17 cellular contexts compared by ENCODE assay signal in genomic region chr2:21041943-21042707, GRCh38. TPM values are rescaled to one million over a fixed set of nuclear protein-coding genes. Genes with fewer than 3 reads are reported as not detected.
DNase-seq lines count a peak whose midpoint lies in the region; ATAC-seq and TF ChIP-seq lines count a peak whose summit lies in the region.
"Had no signal": no experiment of that assay in that cellular context is flagged by ENCODE, and none has a peak within 500 bp of the region (broad histone marks: within the 10 kb centered on the region; RNA-seq: fewer than 3 reads in every experiment).

No MANE protein-coding gene starts in this region.

- in situ Hi-C loops in G401 (cut with HindIII; ENCODE audit: low sequenced_read_pairs): no loop called here

- no peak for TF ChIP-seq CTCF in AG10803 (conservative IDR thresholded peaks at IDR 0.05; ENCODE audit: low read length)
- TF ChIP-seq CTCF in gastroesophageal sphincter (IDR thresholded peaks at IDR 0.05): no peak
- no peak for TF ChIP-seq CTCF in liver (IDR thresholded peaks at IDR 0.05; ENCODE audit: low read depth, low read length, missing input control)
- TF ChIP-seq CTCF in CD14-positive monocyte (IDR thresholded peaks at IDR 0.05): no peak
- no peak for TF ChIP-seq CTCF in endodermal cell (conservative IDR thresholded peaks at IDR 0.05)

- no peaks in the 10 kb centered on the region for H3K9me3 ChIP-seq in gastroesophageal sphincter
- no peaks in the 10 kb centered on the region for H3K9me3 ChIP-seq in liver (ENCODE audit: control insufficient read depth in 4 of 4, low read length in 3 of 4)
- H3K9me3 ChIP-seq in endodermal cell (ENCODE audit: control insufficient read depth, low read length): no peaks in the 10 kb centered on the region
- H3K9me3 ChIP-seq: A549; BLaER1 treated with 17β-estradiol and CSF1 and Interleukin-3, amounts not matched to agents 10 nM and 100 nM had no signal

- H3K4me1 Mint-ChIP-seq in CD14-positive monocyte: peaks cover 3% of the 10 kb centered on the region
- H3K4me1 Mint-ChIP-seq in endodermal cell: peaks cover 23% of the 10 kb centered on the region

- no peaks in the 10 kb centered on the region for H3K36me3 ChIP-seq in gastroesophageal sphincter
- H3K36me3 ChIP-seq in liver (ENCODE audit: control insufficient read depth in 4 of 4, insufficient read depth in 3 of 4, low read depth in 1 of 4, low read length in 3 of 4): peaks cover 1 to 30% (median 16%) of the 10 kb centered on the region in 4 donors
- H3K36me3 ChIP-seq in endodermal cell (ENCODE audit: control insufficient read depth, insufficient read depth, low read length): no peaks in the 10 kb centered on the region
- H3K36me3 ChIP-seq: BLaER1 treated with 17β-estradiol and CSF1 and Interleukin-3, amounts not matched to agents 10 nM and 100 nM; brain microvascular endothelial cell had no signal

- H3K4me3 ChIP-seq in AG10803 (ENCODE audit: low read length) (no peak overlapping the region), gastroesophageal sphincter (no peak overlapping the region), liver (ENCODE audit: low read depth in 1 of 3, low read length in 3 of 3) (peak overlapping the region; percentile 84 to 91 (median 86)), endodermal cell (ENCODE audit: low read length) (no peak overlapping the region)
- H3K4me3 ChIP-seq: A549; BLaER1 treated with 17β-estradiol and CSF1 and Interleukin-3, amounts not matched to agents 10 nM and 100 nM had no signal

- peaks cover 0 to 6% (median 0%) of the 10 kb centered on the region in 7 donors for H3K9me3 Mint-ChIP-seq in CD14-positive monocyte
- H3K9me3 Mint-ChIP-seq in endodermal cell: no peaks in the 10 kb centered on the region
- H3K9me3 Mint-ChIP-seq: activated CD4-positive, alpha-beta memory T cell treated with anti-CD3 and anti-CD28 coated beads, Interleukin-2, amount 10 ng/mL, durations not matched to agents 7 days and 5 days; activated naive CD8-positive, alpha-beta T cell treated with anti-CD3 and anti-CD28 coated beads, Interleukin-2, amount 50 U/mL, for 24 hours had no signal

- H3K27me3 ChIP-seq in gastroesophageal sphincter (peaks cover 9% of the 10 kb centered on the region), liver (ENCODE audit: control insufficient read depth in 4 of 4, insufficient read depth in 4 of 4, low read length in 3 of 4) (no peaks in the 10 kb centered on the region), endodermal cell (ENCODE audit: control insufficient read depth, insufficient read depth, low read length, poor library complexity, severe bottlenecking) (peaks cover 17% of the 10 kb centered on the region)

- H3K36me3 Mint-ChIP-seq in CD14-positive monocyte: no peaks in the 10 kb centered on the region
- peaks cover 3% of the 10 kb centered on the region for H3K36me3 Mint-ChIP-seq in endodermal cell (ENCODE audit: low read depth)

- WGBS in gastroesophageal sphincter (ENCODE audit: low coverage in 1 of 2), 2 donors: 71 to 72% methylated on average over 14 to 15 of the region's 16 CpGs
- WGBS in liver: 37% methylated on average over 16 of the region's 16 CpGs
- WGBS in endodermal cell (ENCODE audit: insufficient coverage in 1 of 2, insufficient read length in 1 of 2), 2 experiments: 91 to 94% methylated on average over 13 to 16 of the region's 16 CpGs

- H3K27ac Mint-ChIP-seq in CD14-positive monocyte: no peak overlapping the region
- no peak overlapping the region for H3K27ac Mint-ChIP-seq in endodermal cell
- H3K27ac Mint-ChIP-seq: activated CD4-positive, alpha-beta memory T cell treated with anti-CD3 and anti-CD28 coated beads, Interleukin-2, amount 10 ng/mL, durations not matched to agents 7 days and 5 days; activated naive CD8-positive, alpha-beta T cell treated with anti-CD3 and anti-CD28 coated beads, Interleukin-2, amount 50 U/mL, for 24 hours had no signal

- peak; percentile 25; the same call in 1 of the 3 replicates for ATAC-seq in SK-N-SH treated with all-trans-retinoic acid at 6 μM for 48 hours
- ATAC-seq in gastroesophageal sphincter: no peak

- H3K4me3 Mint-ChIP-seq in CD14-positive monocyte (no peak overlapping the region), endodermal cell (no peak overlapping the region)
- H3K4me3 Mint-ChIP-seq: activated CD4-positive, alpha-beta memory T cell treated with anti-CD3 and anti-CD28 coated beads, Interleukin-2, amount 10 ng/mL, durations not matched to agents 7 days and 5 days; activated naive CD8-positive, alpha-beta T cell treated with anti-CD3 and anti-CD28 coated beads, Interleukin-2, amount 50 U/mL, for 24 hours had no signal

- H3K4me1 ChIP-seq in gastroesophageal sphincter (peaks cover 2 to 61% (median 13%) of the 10 kb centered on the region in 3 donors), liver (ENCODE audit: control insufficient read depth in 4 of 4, insufficient read depth in 4 of 4, low read length in 3 of 4) (peaks cover 0 to 40% (median 15%) of the 10 kb centered on the region in 4 donors), endodermal cell (ENCODE audit: control insufficient read depth, insufficient read depth, low read length) (peaks cover 3% of the 10 kb centered on the region)
- H3K4me1 ChIP-seq: A549 had no signal

- TF ChIP-seq EP300 in gastroesophageal sphincter (IDR thresholded peaks at IDR 0.05): no peak

- peak; percentile 27 for DNase-seq in AG10803 (ENCODE audit: low read depth)
- no peak for DNase-seq in C1 segment of cervical spinal cord (lab: John Stamatoyannopoulos, UW)
- DNase-seq in CD14-positive monocyte (ENCODE audit: low spot score): no peak
- DNase-seq in G401 (ENCODE audit: low spot score): no peak
- DNase-seq in endodermal cell: no peak
- DNase-seq: cortex of kidney, NCI-H1436 treated with DMSO at 0.1 percent for 48 hours had no signal

- TF ChIP-seq POLR2A in gastroesophageal sphincter (IDR thresholded peaks at IDR 0.05): no peak

- H3K27ac ChIP-seq in gastroesophageal sphincter (peak overlapping the region in 3 of 4 donors; percentile 82 to 87 (median 85)), liver (ENCODE audit: low read depth in 1 of 2, low read length in 2 of 2) (peak overlapping the region; percentile 92), endodermal cell (ENCODE audit: low read depth, low read length) (no peak overlapping the region)
- H3K27ac ChIP-seq: A549; BLaER1 treated with 17β-estradiol and CSF1 and Interleukin-3, amounts not matched to agents 10 nM and 100 nM; brain microvascular endothelial cell; RWPE1 had no signal

- peak in 1 of 2 donors; percentile 36 for TF ChIP-seq RAD21 in liver (IDR thresholded peaks at IDR 0.05)

- H3K27me3 Mint-ChIP-seq in CD14-positive monocyte (ENCODE audit: low read depth in 3 of 3) (peaks cover 17 to 31% (median 27%) of the 10 kb centered on the region in 3 donors), endodermal cell (ENCODE audit: insufficient read depth) (peaks cover 35% of the 10 kb centered on the region)

- intact Hi-C loops in CD14-positive monocyte (cut with micrococcal nuclease): loop anchor here (2.0 to 10.0 kb wide), 3 partner anchors 275 to 1313 kb away; no protein-coding TSS in a partner anchor

- H3K9ac ChIP-seq in liver (ENCODE audit: low read depth in 1 of 2, low read length in 2 of 2): peak overlapping the region; percentile 63 to 99
- H3K9ac ChIP-seq in endodermal cell (ENCODE audit: extremely low read depth, low read length, poor library complexity, severe bottlenecking): no peak overlapping the region
- H3K9ac ChIP-seq: BLaER1 treated with 17β-estradiol and CSF1 and Interleukin-3, amounts not matched to agents 10 nM and 100 nM had no signal

TF ChIP-seq in SK-N-SH treated with all-trans-retinoic acid at 6 μM for 48 hours, 23 proteins besides CTCF, POLR2A, EP300 and RAD21:
- peak; percentile 68 for TF ChIP-seq ZNF70 (CRISPR knock-in tag; IDR thresholded peaks at IDR 0.05)
- TF ChIP-seq PPARA (CRISPR knock-in tag; IDR thresholded peaks at IDR 0.05; ENCODE audit: borderline replicate concordance): no peak

TF ChIP-seq in liver, 16 proteins besides CTCF, POLR2A, EP300 and RAD21 (continues in another document):
- TF ChIP-seq GABPA (IDR thresholded peaks at IDR 0.05 in 1 of 2, conservative IDR thresholded peaks at IDR 0.05 in 1 of 2) (no peak), EGR1 (IDR thresholded peaks at IDR 0.05; ENCODE audit: low read depth in 2 of 2) (peak in 1 of 2 donors; percentile 47), FOXA2 (IDR thresholded peaks at IDR 0.05) (peak; percentile 70), RXRA (IDR thresholded peaks at IDR 0.05) (peak; percentile 34 to 82), HNF4A (conservative IDR thresholded peaks at IDR 0.05) (peak; percentile 84 to 89), SP1 (IDR thresholded peaks at IDR 0.05) (peak; percentile 72), MAX (IDR thresholded peaks at IDR 0.05) (peak; percentile 82), TAF1 (conservative IDR thresholded peaks at IDR 0.05) (peak; percentile 58), JUND (IDR thresholded peaks at IDR 0.05) (peak; percentile 10 to 46), NR2F2 (IDR thresholded peaks at IDR 0.05) (no peak), YY1 (IDR thresholded peaks at IDR 0.05) (peak; percentile 81), FOXA1 (IDR thresholded peaks at IDR 0.05) (no peak)

RNA-seq across cellular contexts. Expression of gene APOB, which starts 1.7 kb away (rescaled TPM):
- 1 to 10 TPM; 1.2 to 7.8 (median 2.8) TPM for total RNA-seq in gastroesophageal sphincter
- 1,000 to 10,000 TPM; 2,357 to 2,949 TPM for total RNA-seq in liver
- polyA plus RNA-seq in liver: 100 to 1,000 TPM; 431 to 570 TPM
- polyA plus RNA-seq in CD14-positive monocyte: under 1 TPM in 1 of 2 donors, not detected in 1; 0.02 TPM
- total RNA-seq in G401 (2014; rRNA removed; shearing (Covaris generic)): 0.06 TPM in 1 of 2 replicates, not detected in the other
- total RNA-seq in endodermal cell: 10 to 100 TPM in 1 of 2 donors, 1 to 10 TPM in 1; 7.5 to 14.1 TPM
- polyA plus RNA-seq in endodermal cell (2013, experiment 1 of 2): 1.5 TPM
- 1.2 TPM for polyA plus RNA-seq in endodermal cell (2013, experiment 2 of 2)
- total RNA-seq: activated CD4-positive, alpha-beta memory T cell treated with anti-CD3 and anti-CD28 coated beads, Interleukin-2, amount 10 ng/mL, durations not matched to agents 7 days and 5 days; myocyte had no signal

Comparison
In these comparisons a context has a peak if more than half of its experiments do, and no peak if none do; other contexts are left out.
1. H3K4me3 ChIP-seq: peak in liver (3 of 3); none in AG10803 (single experiment), gastroesophageal sphincter (0 of 2) and endodermal cell (single experiment).
2. RNA of gene APOB, which starts 1.7 kb away (total RNA-seq): 2,357 to 2,949 TPM in liver; 7.5 to 14.1 TPM in endodermal cell, 1.2 to 7.8 TPM in gastroesophageal sphincter and 0.06 TPM in G401; every median in the first group is over 100 times any median in the second.